In genomic region chr19:56121180-56122167, GRCh38 we compare ENCODE assay signal across 8 cellular contexts. TPM values are rescaled to one million over a fixed set of nuclear protein-coding genes. Genes with fewer than 3 reads are reported as not detected.
DNase-seq lines count a peak whose midpoint lies in the region; ATAC-seq and TF ChIP-seq lines count a peak whose summit lies in the region.

Gene ZNF787, minus strand, starts transcription at chr19:56121295. Its CDS starts 18,078 bp downstream, at chr19:56103217.

- no peak for TF ChIP-seq CTCF in left ventricle myocardium inferior (IDR thresholded peaks at IDR 0.05; ENCODE audit: borderline replicate concordance)
- no peak for TF ChIP-seq CTCF in psoas muscle (IDR thresholded peaks at IDR 0.05)
- TF ChIP-seq CTCF in uterus (IDR thresholded peaks at IDR 0.05): peak in 3 of 4 experiments; percentile 8 to 21 (median 16)

- H3K27ac Mint-ChIP-seq in T-helper 17 cell: peak within 1 kb of the TSS; percentile 88

- intact Hi-C loops in left ventricle myocardium inferior (cut with micrococcal nuclease): no loop called here
- intact Hi-C loops in psoas muscle (cut with DNase I): loop anchor here in 1 of 2 donors (2.0 kb wide), 1 partner anchor 19 kb away; the partner anchor contains the start of gene ZNF444
- intact Hi-C loops in uterus (cut with DNase I; ENCODE audit: low total_unique reads): no loop called here

- peaks cover 24% of the 10 kb centered on the region for H3K4me1 Mint-ChIP-seq in T-helper 17 cell

- peak; percentile 89 for ATAC-seq in HG02885 (IDR thresholded peaks at IDR 0.05; ENCODE audit: poor library complexity, unreplicated experiment)
- ATAC-seq in T-helper 17 cell: peak; percentile 89
- peak; percentile 90 to 91 (median 91) for ATAC-seq in psoas muscle

- 6 to 15% (median 15%) methylated on average over 27 to 72 of the region's 74 CpGs for WGBS in psoas muscle, 3 donors

- H3K27me3 ChIP-seq in left ventricle myocardium inferior (ENCODE audit: low read depth) (no peaks in the 10 kb centered on the region), psoas muscle (ENCODE audit: insufficient read depth in 3 of 3, low read length in 2 of 3) (no peaks in the 10 kb centered on the region), uterus (no peaks in the 10 kb centered on the region)

- no peaks in the 10 kb centered on the region for H3K36me3 Mint-ChIP-seq in T-helper 17 cell (ENCODE audit: low read depth)

- no peaks in the 10 kb centered on the region for H3K27me3 Mint-ChIP-seq in T-helper 17 cell

- TF ChIP-seq POLR2A in GM15510 (IDR thresholded peaks at IDR 0.05; ENCODE audit: borderline replicate concordance, extremely low read depth, insufficient read length) (peak; percentile 77), uterus (IDR thresholded peaks at IDR 0.05) (peak; percentile 23 to 57)

- H3K4me3 ChIP-seq in left ventricle myocardium inferior (peak within 1 kb of the TSS; percentile 91), psoas muscle (peak within 1 kb of the TSS; percentile 90), uterus (peak within 1 kb of the TSS; percentile 92 to 94)

- no peaks in the 10 kb centered on the region for H3K9me3 ChIP-seq in T-helper 17 cell (ENCODE audit: control insufficient read depth, low read length, poor library complexity, severe bottlenecking)
- H3K9me3 ChIP-seq in left ventricle myocardium inferior (replicated peaks): no peaks in the 10 kb centered on the region
- H3K9me3 ChIP-seq in psoas muscle: no peaks in the 10 kb centered on the region
- H3K9me3 ChIP-seq in uterus: no peaks in the 10 kb centered on the region

- peaks cover 46% of the 10 kb centered on the region for H3K4me1 ChIP-seq in left ventricle myocardium inferior
- peaks cover 36% of the 10 kb centered on the region for H3K4me1 ChIP-seq in psoas muscle
- H3K4me1 ChIP-seq in uterus: peaks cover 12 to 22% of the 10 kb centered on the region in 2 donors

- DNase-seq in NCI-H1694 treated with DMSO at 0.1 percent for 48 hours (lab: John Stamatoyannopoulos, UW) (peak; percentile 95), T-helper 17 cell (peak; percentile 93 to 97 (median 94)), amygdala (lab: John Stamatoyannopoulos, UW) (peak; percentile 68 to 99 (median 97)), left ventricle myocardium inferior (peak; percentile 98), psoas muscle (peak; percentile 99 to 100), uterus (peak; percentile 98 to 100)

- H3K36me3 ChIP-seq in left ventricle myocardium inferior (no peaks in the 10 kb centered on the region), psoas muscle (ENCODE audit: insufficient read depth in 1 of 2, low read depth in 1 of 2) (no peaks in the 10 kb centered on the region), uterus (no peaks in the 10 kb centered on the region)

- H3K27ac ChIP-seq in left ventricle myocardium inferior (replicated peaks) (peak within 1 kb of the TSS; percentile 97), psoas muscle (peak within 1 kb of the TSS; percentile 97), uterus (peak within 1 kb of the TSS; percentile 89 to 97)

- H3K4me3 Mint-ChIP-seq in T-helper 17 cell: peak within 1 kb of the TSS; percentile 94

RNA-seq across cellular contexts. Expression of gene ZNF787, which starts in this region (rescaled TPM):
- total RNA-seq in T-helper 17 cell (10 to 100 TPM; 17.2 to 22.2 TPM), left ventricle myocardium inferior (31.8 TPM), psoas muscle (10 to 100 TPM; 33.3 to 62.7 (median 54.2) TPM), uterus (10 to 100 TPM in 2 of 4 donors, 1 to 10 TPM in 1, not detected in 1; 3.3 to 32.1 (median 21.5) TPM)
- polyA plus RNA-seq in psoas muscle: 10 to 100 TPM; 27.3 to 56.6 (median 49.1) TPM

Comparison
In these comparisons a context has a peak if more than half of its experiments do, and no peak if none do; other contexts are left out.
1. Peak in every context shown above with its lines: DNase-seq, ATAC-seq, H3K4me3 ChIP-seq and H3K27ac ChIP-seq.
2. CTCF ChIP-seq: peak in uterus (3 of 4); none in left ventricle myocardium inferior (single experiment) and psoas muscle (single experiment).